Comparison of ENCODE assay signal across 1 cellular context in the genomic region with DNA sequence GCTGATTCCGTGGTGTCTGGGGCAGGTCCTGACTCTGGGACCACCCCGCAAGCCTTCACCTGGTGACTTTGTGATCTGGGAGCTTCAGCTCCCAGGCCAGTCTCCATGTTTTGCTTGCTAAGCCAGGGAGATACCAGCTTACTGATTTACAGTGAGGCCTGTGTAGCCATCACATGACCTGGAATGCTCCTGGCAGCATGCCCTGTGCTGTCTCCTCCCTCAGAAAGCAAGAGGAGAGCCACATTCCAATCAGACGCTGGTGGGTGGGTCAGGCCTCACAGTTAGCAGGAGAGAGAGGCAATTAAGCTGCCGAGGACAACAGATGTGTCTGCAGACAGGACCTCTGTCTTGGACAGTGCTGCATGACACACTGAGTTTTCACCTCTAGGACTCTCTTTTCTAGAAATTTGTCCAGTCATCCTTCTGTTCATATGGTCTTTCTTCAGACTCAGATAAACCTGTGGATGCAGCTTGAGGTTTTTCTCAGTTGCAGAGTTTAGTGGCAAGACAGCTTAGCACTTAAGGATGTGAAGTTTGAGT.
A peak's percentile ranks its signal among the peaks of the same experiment; 100 is the strongest.
TF ChIP-seq lines count a peak whose summit lies in the region.

No MANE protein-coding gene starts in this region.

TF ChIP-seq in HepG2, 621 proteins besides CTCF, POLR2A, EP300 and RAD21 (continued from another document and continues in another):
- TF ChIP-seq, protein P1, sequence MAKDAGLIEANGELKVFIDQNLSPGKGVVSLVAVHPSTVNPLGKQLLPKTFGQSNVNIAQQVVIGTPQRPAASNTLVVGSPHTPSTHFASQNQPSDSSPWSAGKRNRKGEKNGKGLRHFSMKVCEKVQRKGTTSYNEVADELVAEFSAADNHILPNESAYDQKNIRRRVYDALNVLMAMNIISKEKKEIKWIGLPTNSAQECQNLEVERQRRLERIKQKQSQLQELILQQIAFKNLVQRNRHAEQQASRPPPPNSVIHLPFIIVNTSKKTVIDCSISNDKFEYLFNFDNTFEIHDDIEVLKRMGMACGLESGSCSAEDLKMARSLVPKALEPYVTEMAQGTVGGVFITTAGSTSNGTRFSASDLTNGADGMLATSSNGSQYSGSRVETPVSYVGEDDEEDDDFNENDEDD (CRISPR knock-in tag; IDR thresholded peaks at IDR 0.05; ENCODE audit: borderline replicate concordance): peak; percentile 23; the same call in 1 of the 2 replicates
- TF ChIP-seq RBM39 (IDR thresholded peaks at IDR 0.05; ENCODE audit: low read depth, low read length, poor library complexity, severe bottlenecking) (no peak), HOXD1 (CRISPR knock-in tag; IDR thresholded peaks at IDR 0.05) (0 out of 2 replicates have a peak, but pooled peaks have one; percentile 50), FOXC1 (CRISPR knock-in tag; IDR thresholded peaks at IDR 0.05; ENCODE audit: borderline replicate concordance) (peak; percentile 87), GTF2F1 (IDR thresholded peaks at IDR 0.05; ENCODE audit: low read length) (no peak), KAT7 (CRISPR knock-in tag; IDR thresholded peaks at IDR 0.05; ENCODE audit: borderline replicate concordance) (no peak), ZNF274 (CRISPR knock-in tag; IDR thresholded peaks at IDR 0.05) (no peak), ZNF788 (CRISPR knock-in tag; IDR thresholded peaks at IDR 0.05; ENCODE audit: borderline replicate concordance) (peak; percentile 41; the same call in 1 of the 2 replicates), AGO2 (optimal IDR thresholded peaks at IDR 0.05; ENCODE audit: low read depth, low read length) (no peak), ZNF652 (CRISPR knock-in tag; IDR thresholded peaks at IDR 0.05; ENCODE audit: borderline replicate concordance, low read depth) (no peak), SP2 (CRISPR knock-in tag; IDR thresholded peaks at IDR 0.05) (no peak), HNRNPH1 (optimal IDR thresholded peaks at IDR 0.05; ENCODE audit: low read depth, low read length) (no peak), MAZ (IDR thresholded peaks at IDR 0.05; ENCODE audit: borderline replicate concordance, low read depth, low read length) (no peak), MAZ (CRISPR knock-in tag; IDR thresholded peaks at IDR 0.05; ENCODE audit: low read depth) (0 out of 2 replicates have a peak, but pooled peaks have one; percentile 24), BCL6 (CRISPR knock-in tag; IDR thresholded peaks at IDR 0.05) (no peak), KDM1A (CRISPR knock-in tag; IDR thresholded peaks at IDR 0.05) (no peak), MAF1 (CRISPR knock-in tag; IDR thresholded peaks at IDR 0.05; ENCODE audit: borderline replicate concordance) (no peak), REXO4 (CRISPR knock-in tag; IDR thresholded peaks at IDR 0.05; ENCODE audit: borderline replicate concordance) (no peak), ZNF224 (CRISPR knock-in tag; IDR thresholded peaks at IDR 0.05) (no peak), NR2C2 (CRISPR knock-in tag; IDR thresholded peaks at IDR 0.05; ENCODE audit: borderline replicate concordance) (no peak), U2AF1 (optimal IDR thresholded peaks at IDR 0.05; ENCODE audit: low read depth, low read length) (no peak)
- TF ChIP-seq, protein P2, sequence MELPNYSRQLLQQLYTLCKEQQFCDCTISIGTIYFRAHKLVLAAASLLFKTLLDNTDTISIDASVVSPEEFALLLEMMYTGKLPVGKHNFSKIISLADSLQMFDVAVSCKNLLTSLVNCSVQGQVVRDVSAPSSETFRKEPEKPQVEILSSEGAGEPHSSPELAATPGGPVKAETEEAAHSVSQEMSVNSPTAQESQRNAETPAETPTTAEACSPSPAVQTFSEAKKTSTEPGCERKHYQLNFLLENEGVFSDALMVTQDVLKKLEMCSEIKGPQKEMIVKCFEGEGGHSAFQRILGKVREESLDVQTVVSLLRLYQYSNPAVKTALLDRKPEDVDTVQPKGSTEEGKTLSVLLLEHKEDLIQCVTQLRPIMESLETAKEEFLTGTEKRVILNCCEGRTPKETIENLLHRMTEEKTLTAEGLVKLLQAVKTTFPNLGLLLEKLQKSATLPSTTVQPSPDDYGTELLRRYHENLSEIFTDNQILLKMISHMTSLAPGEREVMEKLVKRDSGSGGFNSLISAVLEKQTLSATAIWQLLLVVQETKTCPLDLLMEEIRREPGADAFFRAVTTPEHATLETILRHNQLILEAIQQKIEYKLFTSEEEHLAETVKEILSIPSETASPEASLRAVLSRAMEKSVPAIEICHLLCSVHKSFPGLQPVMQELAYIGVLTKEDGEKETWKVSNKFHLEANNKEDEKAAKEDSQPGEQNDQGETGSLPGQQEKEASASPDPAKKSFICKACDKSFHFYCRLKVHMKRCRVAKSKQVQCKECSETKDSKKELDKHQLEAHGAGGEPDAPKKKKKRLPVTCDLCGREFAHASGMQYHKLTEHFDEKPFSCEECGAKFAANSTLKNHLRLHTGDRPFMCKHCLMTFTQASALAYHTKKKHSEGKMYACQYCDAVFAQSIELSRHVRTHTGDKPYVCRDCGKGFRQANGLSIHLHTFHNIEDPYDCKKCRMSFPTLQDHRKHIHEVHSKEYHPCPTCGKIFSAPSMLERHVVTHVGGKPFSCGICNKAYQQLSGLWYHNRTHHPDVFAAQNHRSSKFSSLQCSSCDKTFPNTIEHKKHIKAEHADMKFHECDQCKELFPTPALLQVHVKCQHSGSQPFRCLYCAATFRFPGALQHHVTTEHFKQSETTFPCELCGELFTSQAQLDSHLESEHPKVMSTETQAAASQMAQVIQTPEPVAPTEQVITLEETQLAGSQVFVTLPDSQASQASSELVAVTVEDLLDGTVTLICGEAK (IDR thresholded peaks at IDR 0.05): no peak
- TF ChIP-seq, protein P2 (CRISPR knock-in tag; IDR thresholded peaks at IDR 0.05): no peak
- TF ChIP-seq, protein P3, sequence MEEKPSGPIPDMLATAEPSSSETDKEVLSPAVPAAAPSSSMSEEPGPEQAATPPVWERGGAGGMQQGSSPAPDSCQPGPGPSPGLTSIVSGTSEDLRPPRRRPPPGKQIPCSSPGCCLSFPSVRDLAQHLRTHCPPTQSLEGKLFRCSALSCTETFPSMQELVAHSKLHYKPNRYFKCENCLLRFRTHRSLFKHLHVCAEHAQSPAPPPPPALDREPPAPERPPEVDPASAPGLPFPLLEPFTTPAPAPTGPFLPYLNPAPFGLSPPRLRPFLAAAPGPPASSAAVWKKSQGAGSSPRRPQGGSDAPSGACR (CRISPR knock-in tag; IDR thresholded peaks at IDR 0.05): no peak
- TF ChIP-seq, protein P4, sequence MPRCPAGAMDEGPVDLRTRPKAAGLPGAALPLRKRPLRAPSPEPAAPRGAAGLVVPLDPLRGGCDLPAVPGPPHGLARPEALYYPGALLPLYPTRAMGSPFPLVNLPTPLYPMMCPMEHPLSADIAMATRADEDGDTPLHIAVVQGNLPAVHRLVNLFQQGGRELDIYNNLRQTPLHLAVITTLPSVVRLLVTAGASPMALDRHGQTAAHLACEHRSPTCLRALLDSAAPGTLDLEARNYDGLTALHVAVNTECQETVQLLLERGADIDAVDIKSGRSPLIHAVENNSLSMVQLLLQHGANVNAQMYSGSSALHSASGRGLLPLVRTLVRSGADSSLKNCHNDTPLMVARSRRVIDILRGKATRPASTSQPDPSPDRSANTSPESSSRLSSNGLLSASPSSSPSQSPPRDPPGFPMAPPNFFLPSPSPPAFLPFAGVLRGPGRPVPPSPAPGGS (CRISPR knock-in tag; IDR thresholded peaks at IDR 0.05): 0 out of 2 replicates have a peak, but pooled peaks have one; percentile 8
- TF ChIP-seq, protein P5, sequence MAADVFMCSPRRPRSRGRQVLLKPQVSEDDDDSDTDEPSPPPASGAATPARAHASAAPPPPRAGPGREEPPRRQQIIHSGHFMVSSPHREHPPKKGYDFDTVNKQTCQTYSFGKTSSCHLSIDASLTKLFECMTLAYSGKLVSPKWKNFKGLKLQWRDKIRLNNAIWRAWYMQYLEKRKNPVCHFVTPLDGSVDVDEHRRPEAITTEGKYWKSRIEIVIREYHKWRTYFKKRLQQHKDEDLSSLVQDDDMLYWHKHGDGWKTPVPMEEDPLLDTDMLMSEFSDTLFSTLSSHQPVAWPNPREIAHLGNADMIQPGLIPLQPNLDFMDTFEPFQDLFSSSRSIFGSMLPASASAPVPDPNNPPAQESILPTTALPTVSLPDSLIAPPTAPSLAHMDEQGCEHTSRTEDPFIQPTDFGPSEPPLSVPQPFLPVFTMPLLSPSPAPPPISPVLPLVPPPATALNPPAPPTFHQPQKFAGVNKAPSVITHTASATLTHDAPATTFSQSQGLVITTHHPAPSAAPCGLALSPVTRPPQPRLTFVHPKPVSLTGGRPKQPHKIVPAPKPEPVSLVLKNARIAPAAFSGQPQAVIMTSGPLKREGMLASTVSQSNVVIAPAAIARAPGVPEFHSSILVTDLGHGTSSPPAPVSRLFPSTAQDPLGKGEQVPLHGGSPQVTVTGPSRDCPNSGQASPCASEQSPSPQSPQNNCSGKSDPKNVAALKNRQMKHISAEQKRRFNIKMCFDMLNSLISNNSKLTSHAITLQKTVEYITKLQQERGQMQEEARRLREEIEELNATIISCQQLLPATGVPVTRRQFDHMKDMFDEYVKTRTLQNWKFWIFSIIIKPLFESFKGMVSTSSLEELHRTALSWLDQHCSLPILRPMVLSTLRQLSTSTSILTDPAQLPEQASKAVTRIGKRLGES (CRISPR knock-in tag; IDR thresholded peaks at IDR 0.05; ENCODE audit: borderline replicate concordance): no peak
- TF ChIP-seq, protein P6, sequence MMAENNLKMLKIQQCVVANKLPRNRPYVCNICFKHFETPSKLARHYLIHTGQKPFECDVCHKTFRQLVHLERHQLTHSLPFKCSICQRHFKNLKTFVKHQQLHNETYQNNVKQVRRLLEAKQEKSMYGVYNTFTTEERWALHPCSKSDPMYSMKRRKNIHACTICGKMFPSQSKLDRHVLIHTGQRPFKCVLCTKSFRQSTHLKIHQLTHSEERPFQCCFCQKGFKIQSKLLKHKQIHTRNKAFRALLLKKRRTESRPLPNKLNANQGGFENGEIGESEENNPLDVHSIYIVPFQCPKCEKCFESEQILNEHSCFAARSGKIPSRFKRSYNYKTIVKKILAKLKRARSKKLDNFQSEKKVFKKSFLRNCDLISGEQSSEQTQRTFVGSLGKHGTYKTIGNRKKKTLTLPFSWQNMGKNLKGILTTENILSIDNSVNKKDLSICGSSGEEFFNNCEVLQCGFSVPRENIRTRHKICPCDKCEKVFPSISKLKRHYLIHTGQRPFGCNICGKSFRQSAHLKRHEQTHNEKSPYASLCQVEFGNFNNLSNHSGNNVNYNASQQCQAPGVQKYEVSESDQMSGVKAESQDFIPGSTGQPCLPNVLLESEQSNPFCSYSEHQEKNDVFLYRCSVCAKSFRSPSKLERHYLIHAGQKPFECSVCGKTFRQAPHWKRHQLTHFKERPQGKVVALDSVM (CRISPR knock-in tag; IDR thresholded peaks at IDR 0.05): no peak
- TF ChIP-seq, protein P7, sequence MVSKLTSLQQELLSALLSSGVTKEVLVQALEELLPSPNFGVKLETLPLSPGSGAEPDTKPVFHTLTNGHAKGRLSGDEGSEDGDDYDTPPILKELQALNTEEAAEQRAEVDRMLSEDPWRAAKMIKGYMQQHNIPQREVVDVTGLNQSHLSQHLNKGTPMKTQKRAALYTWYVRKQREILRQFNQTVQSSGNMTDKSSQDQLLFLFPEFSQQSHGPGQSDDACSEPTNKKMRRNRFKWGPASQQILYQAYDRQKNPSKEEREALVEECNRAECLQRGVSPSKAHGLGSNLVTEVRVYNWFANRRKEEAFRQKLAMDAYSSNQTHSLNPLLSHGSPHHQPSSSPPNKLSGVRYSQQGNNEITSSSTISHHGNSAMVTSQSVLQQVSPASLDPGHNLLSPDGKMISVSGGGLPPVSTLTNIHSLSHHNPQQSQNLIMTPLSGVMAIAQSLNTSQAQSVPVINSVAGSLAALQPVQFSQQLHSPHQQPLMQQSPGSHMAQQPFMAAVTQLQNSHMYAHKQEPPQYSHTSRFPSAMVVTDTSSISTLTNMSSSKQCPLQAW (CRISPR knock-in tag; IDR thresholded peaks at IDR 0.05): no peak
- TF ChIP-seq, protein P8, sequence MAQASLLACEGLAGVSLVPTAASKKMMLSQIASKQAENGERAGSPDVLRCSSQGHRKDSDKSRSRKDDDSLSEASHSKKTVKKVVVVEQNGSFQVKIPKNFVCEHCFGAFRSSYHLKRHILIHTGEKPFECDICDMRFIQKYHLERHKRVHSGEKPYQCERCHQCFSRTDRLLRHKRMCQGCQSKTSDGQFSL (CRISPR knock-in tag; IDR thresholded peaks at IDR 0.05): no peak
- TF ChIP-seq, protein P9, sequence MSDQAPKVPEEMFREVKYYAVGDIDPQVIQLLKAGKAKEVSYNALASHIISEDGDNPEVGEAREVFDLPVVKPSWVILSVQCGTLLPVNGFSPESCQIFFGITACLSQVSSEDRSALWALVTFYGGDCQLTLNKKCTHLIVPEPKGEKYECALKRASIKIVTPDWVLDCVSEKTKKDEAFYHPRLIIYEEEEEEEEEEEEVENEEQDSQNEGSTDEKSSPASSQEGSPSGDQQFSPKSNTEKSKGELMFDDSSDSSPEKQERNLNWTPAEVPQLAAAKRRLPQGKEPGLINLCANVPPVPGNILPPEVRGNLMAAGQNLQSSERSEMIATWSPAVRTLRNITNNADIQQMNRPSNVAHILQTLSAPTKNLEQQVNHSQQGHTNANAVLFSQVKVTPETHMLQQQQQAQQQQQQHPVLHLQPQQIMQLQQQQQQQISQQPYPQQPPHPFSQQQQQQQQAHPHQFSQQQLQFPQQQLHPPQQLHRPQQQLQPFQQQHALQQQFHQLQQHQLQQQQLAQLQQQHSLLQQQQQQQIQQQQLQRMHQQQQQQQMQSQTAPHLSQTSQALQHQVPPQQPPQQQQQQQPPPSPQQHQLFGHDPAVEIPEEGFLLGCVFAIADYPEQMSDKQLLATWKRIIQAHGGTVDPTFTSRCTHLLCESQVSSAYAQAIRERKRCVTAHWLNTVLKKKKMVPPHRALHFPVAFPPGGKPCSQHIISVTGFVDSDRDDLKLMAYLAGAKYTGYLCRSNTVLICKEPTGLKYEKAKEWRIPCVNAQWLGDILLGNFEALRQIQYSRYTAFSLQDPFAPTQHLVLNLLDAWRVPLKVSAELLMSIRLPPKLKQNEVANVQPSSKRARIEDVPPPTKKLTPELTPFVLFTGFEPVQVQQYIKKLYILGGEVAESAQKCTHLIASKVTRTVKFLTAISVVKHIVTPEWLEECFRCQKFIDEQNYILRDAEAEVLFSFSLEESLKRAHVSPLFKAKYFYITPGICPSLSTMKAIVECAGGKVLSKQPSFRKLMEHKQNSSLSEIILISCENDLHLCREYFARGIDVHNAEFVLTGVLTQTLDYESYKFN (CRISPR knock-in tag; conservative IDR thresholded peaks at IDR 0.05): peak; percentile 55
